In the genomic region with DNA sequence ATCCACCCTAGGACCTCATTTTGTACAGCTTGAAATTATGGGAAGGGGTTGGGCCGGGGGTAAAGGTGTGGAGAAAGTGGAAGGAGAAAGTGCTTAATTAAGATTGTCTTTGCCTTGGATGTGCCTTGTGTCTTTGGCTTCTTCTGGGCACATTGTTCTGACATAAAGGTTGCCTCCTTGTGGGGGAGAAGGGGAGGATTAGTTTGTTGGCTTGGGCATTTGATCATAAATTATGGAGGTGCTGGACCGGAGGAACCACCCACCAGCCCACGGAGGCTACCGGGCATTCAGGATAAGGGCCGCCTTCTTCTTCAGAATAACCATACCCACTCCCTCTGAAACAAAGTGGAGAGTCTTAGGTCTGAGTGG, we compare ENCODE assay signal across 8 cellular contexts. TPM values are rescaled to one million over a fixed set of nuclear protein-coding genes. Genes with fewer than 3 reads are reported as not detected.
DNase-seq lines count a peak whose midpoint lies in the region; ATAC-seq and TF ChIP-seq lines count a peak whose summit lies in the region.

No MANE protein-coding gene starts in this region.

- no peaks in the 10 kb centered on the region for H3F3A ChIP-seq in DOHH2 (ENCODE audit: control insufficient read depth, insufficient read depth)

- H3K9me3 ChIP-seq in DOHH2 (ENCODE audit: control insufficient read depth, insufficient read depth, low read length) (no peaks in the 10 kb centered on the region), right atrium auricular region (no peaks in the 10 kb centered on the region), sigmoid colon (no peaks in the 10 kb centered on the region)

- H3K9me2 ChIP-seq in DOHH2 (replicated peaks; ENCODE audit: control insufficient read depth, low read length) = no peaks in the 10 kb centered on the region

- H3K36me3 Mint-ChIP-seq in activated CD8-positive, alpha-beta T cell treated with anti-CD3 and anti-CD28 coated beads, Interleukin-2, amount 10 ng/mL, durations not matched to agents 7 days and 5 days (ENCODE audit: low read depth) = peaks cover 35% of the 10 kb centered on the region

- ATAC-seq in activated CD8-positive, alpha-beta T cell treated with anti-CD3 and anti-CD28 coated beads, Interleukin-2, amount 10 ng/mL, durations not matched to agents 7 days and 5 days = no peak
- ATAC-seq in activated CD4-positive, CD25-positive, alpha-beta regulatory T cell treated with anti-CD3 and anti-CD28 coated beads, Interleukin-2, amount 50 U/mL, for 24 hours = no peak
- ATAC-seq in HG03139 (IDR thresholded peaks at IDR 0.05; ENCODE audit: unreplicated experiment) = no peak

- H3K9me3 Mint-ChIP-seq in activated CD8-positive, alpha-beta T cell treated with anti-CD3 and anti-CD28 coated beads, Interleukin-2, amount 10 ng/mL, durations not matched to agents 7 days and 5 days (ENCODE audit: insufficient read depth) = no peaks in the 10 kb centered on the region

- TF ChIP-seq POLR2A in sigmoid colon (IDR thresholded peaks at IDR 0.05) = no peak

- peaks cover 42% of the 10 kb centered on the region for H3K4me1 Mint-ChIP-seq in activated CD8-positive, alpha-beta T cell treated with anti-CD3 and anti-CD28 coated beads, Interleukin-2, amount 10 ng/mL, durations not matched to agents 7 days and 5 days (ENCODE audit: low read depth)

- H3K36me3 ChIP-seq in DOHH2 (ENCODE audit: control insufficient read depth, low read length) = peaks cover 43% of the 10 kb centered on the region
- peaks cover 12% of the 10 kb centered on the region for H3K36me3 ChIP-seq in right atrium auricular region
- peaks cover 0 to 11% (median 3%) of the 10 kb centered on the region in 4 donors for H3K36me3 ChIP-seq in sigmoid colon

- peaks cover 14% of the 10 kb centered on the region for H3K27me3 Mint-ChIP-seq in activated CD8-positive, alpha-beta T cell treated with anti-CD3 and anti-CD28 coated beads, Interleukin-2, amount 10 ng/mL, durations not matched to agents 7 days and 5 days (ENCODE audit: low read depth)

- TF ChIP-seq CTCF in DOHH2 (IDR thresholded peaks at IDR 0.05; ENCODE audit: low read depth, low read length, poor library complexity, severe bottlenecking) (no peak), right atrium auricular region (IDR thresholded peaks at IDR 0.05) (no peak), sigmoid colon (IDR thresholded peaks at IDR 0.05) (peak in 1 of 4 experiments; percentile 6)

- no peaks in the 10 kb centered on the region for H3K27me3 ChIP-seq in DOHH2 (ENCODE audit: control insufficient read depth, low read length)
- H3K27me3 ChIP-seq in right atrium auricular region = no peaks in the 10 kb centered on the region
- no peaks in the 10 kb centered on the region for H3K27me3 ChIP-seq in sigmoid colon

- peak overlapping the region; percentile 92 for H3K4me3 Mint-ChIP-seq in activated CD8-positive, alpha-beta T cell treated with anti-CD3 and anti-CD28 coated beads, Interleukin-2, amount 10 ng/mL, durations not matched to agents 7 days and 5 days

- CTCF ChIA-PET in activated CD8-positive, alpha-beta T cell treated with anti-CD3 and anti-CD28 coated beads, Interleukin-2, amount 10 ng/mL, durations not matched to agents 7 days and 5 days (lab: Charles Lee) = interaction anchor here (0.7 to 4.1 kb wide), 11 partner anchors 12 to 354 kb away, joined by 3 to 32 read pairs (median 4); a partner anchor contains a TSS

- POLR2A ChIA-PET in activated CD8-positive, alpha-beta T cell treated with anti-CD3 and anti-CD28 coated beads, Interleukin-2, amount 10 ng/mL, durations not matched to agents 7 days and 5 days (lab: Charles Lee) = interaction anchor here (0.7 to 2.8 kb wide), 4 partner anchors 30 to 355 kb away, joined by 3 to 32 read pairs (median 9); a partner anchor contains a TSS

- DNase-seq in KG1 (lab: John Stamatoyannopoulos, UW) = peak; percentile 67
- peak; percentile 25 for DNase-seq in activated CD8-positive, alpha-beta T cell treated with anti-CD3 and anti-CD28 coated beads, Interleukin-2, amount 10 ng/mL, durations not matched to agents 7 days and 5 days
- no peak for DNase-seq in right atrium auricular region (ENCODE audit: low spot score)
- DNase-seq in sigmoid colon = no peak
- DNase-seq in OCI-M2 (lab: John Stamatoyannopoulos, UW; ENCODE audit: unreplicated experiment) = no peak

- TF ChIP-seq EP300 in sigmoid colon (IDR thresholded peaks at IDR 0.05) = no peak

- peaks cover 66% of the 10 kb centered on the region for H3K79me2 ChIP-seq in DOHH2 (ENCODE audit: control insufficient read depth, low read length)

- peak overlapping the region; percentile 92 for H3K27ac Mint-ChIP-seq in activated CD8-positive, alpha-beta T cell treated with anti-CD3 and anti-CD28 coated beads, Interleukin-2, amount 10 ng/mL, durations not matched to agents 7 days and 5 days

- peak overlapping the region; percentile 34; the same call in 1 of the 2 replicates for H3K27ac ChIP-seq in DOHH2 (ENCODE audit: low read depth, low read length)
- peak overlapping the region; percentile 96 for H3K27ac ChIP-seq in right atrium auricular region
- H3K27ac ChIP-seq in sigmoid colon = peak overlapping the region; percentile 95 to 97 (median 97)

- H3K4me3 ChIP-seq in DOHH2 (ENCODE audit: low read length) = peak overlapping the region; percentile 97
- H3K4me3 ChIP-seq in right atrium auricular region = peak overlapping the region; percentile 94 to 97
- H3K4me3 ChIP-seq in sigmoid colon = peak overlapping the region; percentile 83 to 93 (median 88)

- H3K4me1 ChIP-seq in DOHH2 (ENCODE audit: control insufficient read depth, low read length) (peaks cover 30% of the 10 kb centered on the region), right atrium auricular region (peaks cover 0 to 48% of the 10 kb centered on the region in 2 donors), sigmoid colon (peaks cover 0 to 59% (median 48%) of the 10 kb centered on the region in 4 donors)

- H4K20me1 ChIP-seq in DOHH2 (ENCODE audit: control insufficient read depth, insufficient read depth, low read depth, low read length) = peaks cover 24% of the 10 kb centered on the region; the same call in 1 of the 2 replicates

- peak overlapping the region; percentile 98 for H3K4me2 ChIP-seq in DOHH2 (ENCODE audit: low read length)

- intact Hi-C loops in sigmoid colon (cut with DNase I) = loop anchor here (2.0 to 5.0 kb wide), 4 partner anchors 33 to 87 kb away; a partner anchor contains a TSS

- 2 to 8% methylated on average over 5 of the region's 5 CpGs for WGBS in sigmoid colon, 2 donors

RNA-seq across cellular contexts. Expression of a gene that starts 1.3 kb away (rescaled TPM):
- 10 to 100 TPM; 56.5 to 60.0 TPM for total RNA-seq in activated CD8-positive, alpha-beta T cell treated with anti-CD3 and anti-CD28 coated beads, Interleukin-2, amount 10 ng/mL, durations not matched to agents 7 days and 5 days
- 10 to 100 TPM; 41.1 to 65.8 TPM for total RNA-seq in right atrium auricular region
- 10 to 100 TPM; 42.1 to 76.4 (median 58.0) TPM for total RNA-seq in sigmoid colon
- polyA plus RNA-seq in sigmoid colon = 10 to 100 TPM; 26.0 to 33.1 (median 28.8) TPM

RNA-seq across cellular contexts. Expression of a gene that starts 33.2 kb away (rescaled TPM):
- total RNA-seq in activated CD8-positive, alpha-beta T cell treated with anti-CD3 and anti-CD28 coated beads, Interleukin-2, amount 10 ng/mL, durations not matched to agents 7 days and 5 days = 10 to 100 TPM; 20.2 to 23.6 TPM
- total RNA-seq in right atrium auricular region (10 to 100 TPM; 19.1 to 33.0 TPM), sigmoid colon (10 to 100 TPM; 20.7 to 50.7 (median 28.5) TPM)
- 10 to 100 TPM in 2 of 3 donors, 1 to 10 TPM in 1; 7.6 to 33.1 (median 12.0) TPM for polyA plus RNA-seq in sigmoid colon

RNA-seq across cellular contexts. Expression of a gene that starts 47.1 kb away (rescaled TPM):
- 10 to 100 TPM; 25.9 to 31.4 TPM for total RNA-seq in activated CD8-positive, alpha-beta T cell treated with anti-CD3 and anti-CD28 coated beads, Interleukin-2, amount 10 ng/mL, durations not matched to agents 7 days and 5 days
- total RNA-seq in right atrium auricular region (10 to 100 TPM; 27.0 to 40.1 TPM), sigmoid colon (10 to 100 TPM; 35.3 to 53.2 (median 40.9) TPM)
- 10 to 100 TPM in 1 of 3 donors, 1 to 10 TPM in 2; 5.5 to 16.5 (median 7.8) TPM for polyA plus RNA-seq in sigmoid colon

RNA-seq across cellular contexts. Expression of a gene that starts 53.8 kb away (rescaled TPM):
- 1 to 10 TPM; 2.4 to 2.6 TPM for total RNA-seq in activated CD8-positive, alpha-beta T cell treated with anti-CD3 and anti-CD28 coated beads, Interleukin-2, amount 10 ng/mL, durations not matched to agents 7 days and 5 days
- total RNA-seq in right atrium auricular region = 1,000 to 10,000 TPM in 1 of 2 donors, 100 to 1,000 TPM in 1; 442 to 1,859 TPM
- total RNA-seq in sigmoid colon = over 10,000 TPM in 3 of 4 donors, 1,000 to 10,000 TPM in 1; 6,854 to 14,048 (median 12,596) TPM
- polyA plus RNA-seq in sigmoid colon = 1,000 to 10,000 TPM in 1 of 3 donors, 100 to 1,000 TPM in 2; 112 to 1,100 (median 337) TPM

Comparison
In these comparisons a context has a peak if more than half of its experiments do, and no peak if none do; other contexts are left out.
1. H3K27ac ChIP-seq: peak in every context shown above with its lines; median percentile 97 in sigmoid colon; 96 in right atrium auricular region; 34 in DOHH2.
2. DNase-seq: peak in KG1 (single experiment) and activated CD8-positive, alpha-beta T cell treated with anti-CD3 and anti-CD28 coated beads, Interleukin-2, amount 10 ng/mL, durations not matched to agents 7 days and 5 days (single experiment); none in right atrium auricular region (single experiment), sigmoid colon (single experiment) and OCI-M2 (single experiment).
3. Peak in every context shown above with its lines, with median percentiles within 50 percentile points of each other: H3K4me3 ChIP-seq.